25 cellular contexts compared by ENCODE assay signal in genomic region chr10:132974886-132975881, GRCh38. TPM values are rescaled to one million over a fixed set of nuclear protein-coding genes. Genes with fewer than 3 reads are reported as not detected.
DNase-seq lines count a peak whose midpoint lies in the region; ATAC-seq and TF ChIP-seq lines count a peak whose summit lies in the region.
"Had no signal": no experiment of that assay in that cellular context is flagged by ENCODE, and none has a peak within 500 bp of the region (broad histone marks: within the 10 kb centered on the region; RNA-seq: fewer than 3 reads in every experiment).

No MANE protein-coding gene starts in this region.

- H3K79me2 ChIP-seq in smooth muscle cell (ENCODE audit: low read depth), result no peaks in the 10 kb centered on the region

- H3K9me3 ChIP-seq in right atrium auricular region (peaks cover 0 to under 1% of the 10 kb centered on the region in 2 donors), smooth muscle cell (replicated peaks; ENCODE audit: low read depth) (no peaks in the 10 kb centered on the region)
- H3K9me3 ChIP-seq: A549, HAP-1, SJSA1, testis had no signal

- H3F3A ChIP-seq in smooth muscle cell (ENCODE audit: low read depth), result no peaks in the 10 kb centered on the region

- H3K27me3 ChIP-seq in right atrium auricular region (peaks cover 0 to 7% of the 10 kb centered on the region in 2 donors), smooth muscle cell (ENCODE audit: low read depth) (no peaks in the 10 kb centered on the region)
- H3K27me3 ChIP-seq: testis had no signal

- H3K4me1 Mint-ChIP-seq in stimulated activated effector memory CD8-positive, alpha-beta T cell treated with anti-CD3 and anti-CD28 coated beads, Interleukin-12 subunit alpha, Interleukin-12 subunit beta, amount 100 ng/mL, for 72 hours, result no peaks in the 10 kb centered on the region
- H3K4me1 Mint-ChIP-seq: activated naive CD4-positive, alpha-beta T cell treated with anti-CD3 and anti-CD28 coated beads, Interleukin-2, amount 10 ng/mL, durations not matched to agents 7 days and 5 days; CD4-positive, CD25-positive, alpha-beta regulatory T cell had no signal

- H3K4me1 ChIP-seq in right atrium auricular region, result peaks cover 0 to 8% of the 10 kb centered on the region in 2 donors
- no peaks in the 10 kb centered on the region for H3K4me1 ChIP-seq in smooth muscle cell (ENCODE audit: low read depth)
- H3K4me1 ChIP-seq: A549, HAP-1, heart left ventricle, SJSA1, testis had no signal

- H3K4me3 ChIP-seq in right atrium auricular region (no peak overlapping the region), smooth muscle cell (no peak overlapping the region)
- H3K4me3 ChIP-seq: A549, HAP-1, heart left ventricle, lung, SJSA1, testis had no signal

- 88% methylated on average over 33 of the region's 33 CpGs for WGBS in smooth muscle cell (ENCODE audit: low lambda C conversion rate)

- H3K4me3 Mint-ChIP-seq in stimulated activated effector memory CD8-positive, alpha-beta T cell treated with anti-CD3 and anti-CD28 coated beads, Interleukin-12 subunit alpha, Interleukin-12 subunit beta, amount 100 ng/mL, for 72 hours, result no peak overlapping the region
- H3K4me3 Mint-ChIP-seq: activated naive CD4-positive, alpha-beta T cell treated with anti-CD3 and anti-CD28 coated beads, Interleukin-2, amount 10 ng/mL, durations not matched to agents 7 days and 5 days; CD4-positive, CD25-positive, alpha-beta regulatory T cell; effector memory CD8-positive, alpha-beta T cell; stimulated activated naive B cell treated with anti-CD40 and anti-IgM and Interleukin-4, amounts not matched to agents 10 μg/mL and 1 μg/mL and 100 μg/mL, for 72 hours had no signal

- H3K36me3 Mint-ChIP-seq in stimulated activated effector memory CD8-positive, alpha-beta T cell treated with anti-CD3 and anti-CD28 coated beads, Interleukin-12 subunit alpha, Interleukin-12 subunit beta, amount 100 ng/mL, for 72 hours, result no peaks in the 10 kb centered on the region
- H3K36me3 Mint-ChIP-seq: activated naive CD4-positive, alpha-beta T cell treated with anti-CD3 and anti-CD28 coated beads, Interleukin-2, amount 10 ng/mL, durations not matched to agents 7 days and 5 days; CD4-positive, CD25-positive, alpha-beta regulatory T cell had no signal

- H3K9ac ChIP-seq in smooth muscle cell (ENCODE audit: low read depth), result no peak overlapping the region

- no peak overlapping the region for H2AFZ ChIP-seq in smooth muscle cell (ENCODE audit: low read depth)

- H3K27ac ChIP-seq in right atrium auricular region (no peak overlapping the region), angular gyrus (ENCODE audit: low read depth, low read length) (peak overlapping the region; percentile 59), smooth muscle cell (ENCODE audit: low read depth) (no peak overlapping the region)
- H3K27ac ChIP-seq: A549, heart left ventricle, SJSA1, testis had no signal

- DNase-seq in Right ventricle myocardium inferior (ENCODE audit: missing footprints), result peak; percentile 50
- no peak for DNase-seq in right atrium auricular region (ENCODE audit: low spot score)
- peak; percentile 13 for DNase-seq in iPS-NIHi11 (ENCODE audit: low spot score)
- no peak for DNase-seq in stimulated activated effector memory CD8-positive, alpha-beta T cell treated with anti-CD3 and anti-CD28 coated beads, Interleukin-12 subunit alpha, Interleukin-12 subunit beta, amount 100 ng/mL, for 72 hours (ENCODE audit: low spot score in 2 of 2)
- DNase-seq in smooth muscle cell (lab: John Stamatoyannopoulos, UW; ENCODE audit: unreplicated experiment), result no peak
- DNase-seq in H4 (ENCODE audit: low spot score), result no peak
- DNase-seq in mucosa of gallbladder (ENCODE audit: low spot score), result no peak
- DNase-seq: CD4-positive, CD25-positive, alpha-beta regulatory T cell; effector memory CD8-positive, alpha-beta T cell; GDM1; heart left ventricle; Karpas-422; NCI-H1048; NCI-H187 treated with DMSO at 0.1 percent for 48 hours; NCI-H82; PC-3; stimulated activated naive B cell treated with anti-CD40 and anti-IgM and Interleukin-4, amounts not matched to agents 10 μg/mL and 1 μg/mL and 100 μg/mL, for 72 hours; T-helper 2 cell; testis had no signal

- peak overlapping the region; percentile 36 for H3K27ac Mint-ChIP-seq in stimulated activated effector memory CD8-positive, alpha-beta T cell treated with anti-CD3 and anti-CD28 coated beads, Interleukin-12 subunit alpha, Interleukin-12 subunit beta, amount 100 ng/mL, for 72 hours
- H3K27ac Mint-ChIP-seq: activated naive CD4-positive, alpha-beta T cell treated with anti-CD3 and anti-CD28 coated beads, Interleukin-2, amount 10 ng/mL, durations not matched to agents 7 days and 5 days; CD4-positive, CD25-positive, alpha-beta regulatory T cell; effector memory CD8-positive, alpha-beta T cell; stimulated activated naive B cell treated with anti-CD40 and anti-IgM and Interleukin-4, amounts not matched to agents 10 μg/mL and 1 μg/mL and 100 μg/mL, for 72 hours had no signal

- TF ChIP-seq CTCF in right atrium auricular region (IDR thresholded peaks at IDR 0.05) (no peak), smooth muscle cell (IDR thresholded peaks at IDR 0.05; ENCODE audit: borderline replicate concordance, insufficient read depth, poor library complexity, severe bottlenecking) (no peak)

- no peaks in the 10 kb centered on the region for H3K9me3 Mint-ChIP-seq in stimulated activated effector memory CD8-positive, alpha-beta T cell treated with anti-CD3 and anti-CD28 coated beads, Interleukin-12 subunit alpha, Interleukin-12 subunit beta, amount 100 ng/mL, for 72 hours
- H3K9me3 Mint-ChIP-seq: activated naive CD4-positive, alpha-beta T cell treated with anti-CD3 and anti-CD28 coated beads, Interleukin-2, amount 10 ng/mL, durations not matched to agents 7 days and 5 days; effector memory CD8-positive, alpha-beta T cell had no signal

- no peak overlapping the region for H3K4me2 ChIP-seq in smooth muscle cell
- H3K4me2 ChIP-seq: A549 had no signal

- H3K36me3 ChIP-seq in right atrium auricular region (no peaks in the 10 kb centered on the region), smooth muscle cell (ENCODE audit: low read depth) (no peaks in the 10 kb centered on the region)
- H3K36me3 ChIP-seq: HAP-1, heart left ventricle, SJSA1 had no signal

- H4K20me1 ChIP-seq in smooth muscle cell (ENCODE audit: low read depth), result no peaks in the 10 kb centered on the region

- ATAC-seq in Right ventricle myocardium inferior, result no peak
- ATAC-seq in stimulated activated effector memory CD8-positive, alpha-beta T cell treated with anti-CD3 and anti-CD28 coated beads, Interleukin-12 subunit alpha, Interleukin-12 subunit beta, amount 100 ng/mL, for 72 hours, result no peak
- ATAC-seq: effector memory CD8-positive, alpha-beta T cell; heart left ventricle; PC-3; stimulated activated naive B cell treated with anti-CD40 and anti-IgM and Interleukin-4, amounts not matched to agents 10 μg/mL and 1 μg/mL and 100 μg/mL, for 72 hours had no signal

- intact Hi-C loops in Right ventricle myocardium inferior (cut with DNase I), result no loop called here

RNA-seq across cellular contexts. Expression of gene CFAP46, which starts 32.8 kb away (rescaled TPM):
- 0.57 TPM for total RNA-seq in Right ventricle myocardium inferior
- total RNA-seq in right atrium auricular region, result 1 to 10 TPM in 1 of 2 donors, under 1 TPM in 1; 0.35 to 1.5 TPM
- total RNA-seq in smooth muscle cell, result 1.1 and 4.1 TPM in 2 replicates
- polyA plus RNA-seq in smooth muscle cell, result 2.0 and 3.1 TPM in 2 replicates
- total RNA-seq in H4 (2014; rRNA removed; shearing (Covaris generic)), result 1.0 and 4.8 TPM in 2 replicates
- total RNA-seq in mucosa of gallbladder, result 1.0 TPM
- total RNA-seq: CD4-positive, CD25-positive, alpha-beta regulatory T cell had no signal
- polyA plus RNA-seq: CD4-positive, CD25-positive, alpha-beta regulatory T cell had no signal

Comparison
In these comparisons a context has a peak if more than half of its experiments do, and no peak if none do; other contexts are left out.
1. DNase-seq: peak in Right ventricle myocardium inferior (single experiment) and iPS-NIHi11 (single experiment); none in right atrium auricular region (single experiment), stimulated activated effector memory CD8-positive, alpha-beta T cell treated with anti-CD3 and anti-CD28 coated beads, Interleukin-12 subunit alpha, Interleukin-12 subunit beta, amount 100 ng/mL, for 72 hours (0 of 2), smooth muscle cell (single experiment), H4 (single experiment) and mucosa of gallbladder (single experiment).